ENCODE assay signal across 7 cellular contexts in genomic region chr4:184647391-184648101, GRCh38. TPM values are rescaled to one million over a fixed set of nuclear protein-coding genes. Genes with fewer than 3 reads are reported as not detected.
DNase-seq lines count a peak whose midpoint lies in the region; ATAC-seq and TF ChIP-seq lines count a peak whose summit lies in the region.

No MANE protein-coding gene starts in this region.

- peak overlapping the region; percentile 89 for H3K4me2 ChIP-seq in H9 (ENCODE audit: insufficient read depth, insufficient read length, low read length)

- no CpG with 5 or more reads among the region's 10 CpGs for WGBS in H9 (ENCODE audit: extremely low coverage, insufficient read length, low lambda C conversion rate)
- WGBS in gastroesophageal sphincter (ENCODE audit: low coverage in 1 of 2), 2 donors: 36 to 47% methylated on average over 9 to 10 of the region's 10 CpGs
- WGBS in spleen, 5 donors: 43 to 55% (median 48%) methylated on average over 10 of the region's 10 CpGs

- H2BK5ac ChIP-seq in H9 (ENCODE audit: insufficient read length, low read length): no peak overlapping the region

- no peak overlapping the region for H4K91ac ChIP-seq in H9 (ENCODE audit: insufficient read length, low read depth, low read length)

- H3T11ph ChIP-seq in H9 (ENCODE audit: low read length): no peak overlapping the region

- H2BK20ac ChIP-seq in H9 (ENCODE audit: low read depth, low read length, poor library complexity, severe bottlenecking): no peak overlapping the region

- H3K36me3 ChIP-seq in gastroesophageal sphincter: no peaks in the 10 kb centered on the region
- H3K36me3 ChIP-seq in spleen: peaks cover 0 to 45% (median 0%) of the 10 kb centered on the region in 6 donors

- H3K79me1 ChIP-seq in H9 (ENCODE audit: insufficient read depth, low read depth, low read length, poor library complexity, severe bottlenecking): no peaks in the 10 kb centered on the region

- peaks cover 2 to 25% (median 13%) of the 10 kb centered on the region in 3 experiments; a peak in 5 of 7 replicates for H3K36me3 Mint-ChIP-seq in H9 (ENCODE audit: insufficient read depth in 1 of 3, low read depth in 3 of 3)

- H3K4me1 Mint-ChIP-seq in H9: peaks cover 65 to 67% of the 10 kb centered on the region in 2 experiments

- H3K27ac ChIP-seq in H9 (ENCODE audit: insufficient read length, low read depth, low read length) (no peak overlapping the region), VCaP (peak overlapping the region; percentile 97), gastroesophageal sphincter (peak overlapping the region; percentile 94 to 99 (median 96)), spleen (peak overlapping the region in 6 of 8 donors; percentile 93 to 99 (median 98))

- H3K27ac Mint-ChIP-seq in H9: peak overlapping the region in 2 of 3 experiments; percentile 92 to 95; a peak in 4 of 7 replicates

- H2BK15ac ChIP-seq in H9 (ENCODE audit: low read depth, low read length): no peak overlapping the region

- no peaks in the 10 kb centered on the region for H4K20me1 ChIP-seq in H9 (ENCODE audit: control insufficient read depth, insufficient read depth, insufficient read length)

- no peaks in the 10 kb centered on the region for H3K27me3 ChIP-seq in H9 (ENCODE audit: insufficient read depth, low read length)
- no peaks in the 10 kb centered on the region for H3K27me3 ChIP-seq in gastroesophageal sphincter
- H3K27me3 ChIP-seq in spleen (replicated peaks in 1 of 7): no peaks in the 10 kb centered on the region

- no peak overlapping the region for H2BK12ac ChIP-seq in H9 (ENCODE audit: insufficient read length, low read depth, low read length)

- H3K79me2 ChIP-seq in H9 (ENCODE audit: insufficient read depth, low read length): peaks cover 35% of the 10 kb centered on the region

- no peak overlapping the region for H2AK5ac ChIP-seq in H9 (ENCODE audit: insufficient read length, low read length)

- H3K27me3 Mint-ChIP-seq in H9 (ENCODE audit: low read depth): no peaks in the 10 kb centered on the region

- H3K9me3 ChIP-seq in H9 (ENCODE audit: control insufficient read depth, low read depth, low read length): no peaks in the 10 kb centered on the region
- no peaks in the 10 kb centered on the region for H3K9me3 ChIP-seq in gastroesophageal sphincter
- H3K9me3 ChIP-seq in spleen: no peaks in the 10 kb centered on the region

- H2BK120ac ChIP-seq in H9 (ENCODE audit: low read depth, low read length, poor library complexity, severe bottlenecking): no peak overlapping the region

- H3K9ac ChIP-seq in H9 (ENCODE audit: extremely low read depth, insufficient read length, low read length): peak overlapping the region; percentile 65

- H3K4ac ChIP-seq in H9 (ENCODE audit: low read depth, low read length): no peak overlapping the region

- H3K9me3 Mint-ChIP-seq in H9: no peaks in the 10 kb centered on the region

- intact Hi-C loops in spleen (cut with DNase I; ENCODE audit: low total_unique reads): loop anchor here (10.0 kb wide), 1 partner anchor 103 kb away; no protein-coding TSS in a partner anchor

- peak overlapping the region; percentile 83 to 87 for H3K4me3 Mint-ChIP-seq in H9

- peaks cover 13% of the 10 kb centered on the region for H3K23me2 ChIP-seq in H9 (ENCODE audit: insufficient read length, low read depth, low read length, poor library complexity, severe bottlenecking)

- no peak overlapping the region for H4K5ac ChIP-seq in H9 (ENCODE audit: insufficient read length, low read depth, low read length)

- H3K14ac ChIP-seq in H9 (ENCODE audit: insufficient read depth, low read length): 0 out of 2 replicates have a peak overlapping the region, but pooled peaks have one; percentile 14

- DNase-seq in H9 (no peak), spleen (no peak), SHP77 (lab: John Stamatoyannopoulos, UW) (no peak), HK-2 (ENCODE audit: unreplicated experiment) (no peak), NCI-H82 treated with DMSO at 0.1 percent for 48 hours (lab: John Stamatoyannopoulos, UW; ENCODE audit: unreplicated experiment) (no peak)

- no peak for TF ChIP-seq EP300 in gastroesophageal sphincter (IDR thresholded peaks at IDR 0.05)

- ATAC-seq in gastroesophageal sphincter: no peak

- H3K23ac ChIP-seq in H9 (ENCODE audit: insufficient read length, low read depth, low read length): no peak overlapping the region

- no peak overlapping the region for H2AFZ ChIP-seq in H9 (ENCODE audit: low read length)

- TF ChIP-seq CTCF in H9 (conservative IDR thresholded peaks at IDR 0.05): no peak
- no peak for TF ChIP-seq CTCF in VCaP (conservative IDR thresholded peaks at IDR 0.05)
- no peak for TF ChIP-seq CTCF in gastroesophageal sphincter (IDR thresholded peaks at IDR 0.05)
- no peak for TF ChIP-seq CTCF in spleen (IDR thresholded peaks at IDR 0.05 in 8 of 11, conservative IDR thresholded peaks at IDR 0.05 in 3 of 11)

- no peak overlapping the region for H3K18ac ChIP-seq in H9 (ENCODE audit: insufficient read length, low read depth, low read length)

- TF ChIP-seq POLR2A in gastroesophageal sphincter (IDR thresholded peaks at IDR 0.05): no peak
- no peak for TF ChIP-seq POLR2A in spleen (IDR thresholded peaks at IDR 0.05)

- H4K8ac ChIP-seq in H9 (replicated peaks; ENCODE audit: insufficient read length, low read depth, low read length): no peak overlapping the region

- H3K4me1 ChIP-seq in H9 (ENCODE audit: insufficient read depth, low read length) (peaks cover 16% of the 10 kb centered on the region), gastroesophageal sphincter (peaks cover 11 to 67% (median 21%) of the 10 kb centered on the region in 3 donors), spleen (peaks cover 39 to 85% (median 65%) of the 10 kb centered on the region in 6 donors)

- H3K4me3 ChIP-seq in gastroesophageal sphincter (peak overlapping the region; percentile 65 to 88), spleen (peak overlapping the region; percentile 62 to 90 (median 78))

- no peak overlapping the region for H3K56ac ChIP-seq in H9 (ENCODE audit: insufficient read length, low read depth, low read length)

RNA-seq across cellular contexts. Expression of gene CASP3, which starts 1.7 kb away (rescaled TPM):
- total RNA-seq in H9 (2021) (107 and 110 TPM in 2 replicates), gastroesophageal sphincter (10 to 100 TPM; 12.1 to 28.5 (median 14.7) TPM), spleen (10 to 100 TPM; 26.1 to 48.3 (median 30.3) TPM)
- polyA plus RNA-seq in spleen: 10 to 100 TPM; 12.1 to 21.2 (median 20.2) TPM

RNA-seq across cellular contexts. Expression of gene PRIMPOL, which starts 2.0 kb away (rescaled TPM):
- total RNA-seq in H9 (2021) (4.9 and 6.3 TPM in 2 replicates), gastroesophageal sphincter (10 to 100 TPM; 14.2 to 21.6 (median 16.9) TPM), spleen (10 to 100 TPM; 17.0 to 46.7 (median 22.8) TPM)
- polyA plus RNA-seq in spleen: 10 to 100 TPM; 27.1 to 39.9 (median 39.2) TPM
